ENCODE assay signal across 1 cellular context in the genomic region with DNA sequence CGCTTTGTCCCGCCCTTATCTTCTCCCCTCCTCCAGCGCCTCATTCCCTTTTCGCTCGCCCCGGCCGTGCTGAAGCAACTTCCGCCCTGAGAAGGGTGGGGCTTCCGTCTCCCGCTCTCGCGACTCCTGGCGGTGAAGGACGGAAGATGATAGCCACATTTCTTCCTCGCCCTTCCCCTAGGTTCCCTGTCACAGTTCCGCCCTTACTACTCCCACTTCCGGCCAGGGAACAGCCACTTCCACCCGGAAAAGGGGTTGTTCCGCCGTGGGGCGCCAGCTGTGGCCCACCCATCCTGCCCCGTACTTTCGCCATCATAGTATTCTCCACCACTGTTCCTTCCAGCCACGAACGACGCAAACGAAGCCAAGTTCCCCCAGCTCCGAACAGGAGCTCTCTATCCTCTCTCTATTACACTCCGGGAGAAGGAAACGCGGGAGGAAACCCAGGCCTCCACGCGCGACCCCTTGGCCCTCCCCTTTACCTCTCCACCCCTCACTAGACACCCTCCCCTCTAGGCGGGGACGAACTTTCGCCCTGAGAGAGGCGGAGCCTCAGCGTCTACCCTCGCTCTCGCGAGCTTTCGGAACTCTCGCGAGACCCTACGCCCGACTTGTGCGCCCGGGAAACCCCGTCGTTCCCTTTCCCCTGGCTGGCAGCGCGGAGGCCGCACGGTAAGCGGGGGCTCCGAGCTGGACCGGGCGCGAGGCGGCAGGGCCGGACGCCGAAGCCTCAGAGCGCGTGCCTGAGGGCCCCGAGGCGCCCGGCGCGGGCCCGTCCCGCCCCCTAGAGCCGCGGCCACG.
TF ChIP-seq lines count a peak whose summit lies in the region.

TSS of gene RPS19 (plus strand) at position 638 of the 801 bp plus-strand sequence. CDS start 520 bp downstream, outside the sequence.

TF ChIP-seq in WTC11, 78 proteins besides CTCF, POLR2A, EP300 and RAD21 (continued from another document):
- TF ChIP-seq ZNF512 (CRISPR knock-in tag; IDR thresholded peaks at IDR 0.05; ENCODE audit: borderline replicate concordance) (no peak), TEAD1 (CRISPR knock-in tag; IDR thresholded peaks at IDR 0.05) (peak; percentile 77), FOXP1 (CRISPR knock-in tag; IDR thresholded peaks at IDR 0.05; ENCODE audit: borderline replicate concordance) (peak; percentile 68; the same call in 1 of the 2 replicates), GRHL2 (CRISPR knock-in tag; IDR thresholded peaks at IDR 0.05; ENCODE audit: insufficient replicate concordance, severe bottlenecking) (no peak), IRF1 (CRISPR knock-in tag; IDR thresholded peaks at IDR 0.05) (peak; percentile 75; the same call in 1 of the 2 replicates), STAT6 (CRISPR knock-in tag; conservative IDR thresholded peaks at IDR 0.05; ENCODE audit: low read depth) (no peak), ERG (CRISPR knock-in tag; IDR thresholded peaks at IDR 0.05) (0 out of 2 replicates have a peak, but pooled peaks have one; percentile 48), NFE2L1 (CRISPR knock-in tag; IDR thresholded peaks at IDR 0.05) (0 out of 2 replicates have a peak, but pooled peaks have one; percentile 33), SMAD4 (CRISPR knock-in tag; IDR thresholded peaks at IDR 0.05) (no peak), ZNF281 (CRISPR knock-in tag; IDR thresholded peaks at IDR 0.05) (0 out of 2 replicates have a peak, but pooled peaks have one; percentile 28), ZBTB43 (CRISPR knock-in tag; IDR thresholded peaks at IDR 0.05) (0 out of 2 replicates have a peak, but pooled peaks have one; percentile 45), ZNF219 (CRISPR knock-in tag; IDR thresholded peaks at IDR 0.05; ENCODE audit: borderline replicate concordance) (peak; percentile 77; the same call in 1 of the 2 replicates), GABPB1 (CRISPR knock-in tag; IDR thresholded peaks at IDR 0.05) (peak; percentile 78; the same call in 1 of the 2 replicates), ESRRA (CRISPR knock-in tag; IDR thresholded peaks at IDR 0.05; ENCODE audit: borderline replicate concordance) (0 out of 2 replicates have a peak, but pooled peaks have one; percentile 24), SP1 (CRISPR knock-in tag; conservative IDR thresholded peaks at IDR 0.05) (peak; percentile 100)
- TF ChIP-seq, protein P1, sequence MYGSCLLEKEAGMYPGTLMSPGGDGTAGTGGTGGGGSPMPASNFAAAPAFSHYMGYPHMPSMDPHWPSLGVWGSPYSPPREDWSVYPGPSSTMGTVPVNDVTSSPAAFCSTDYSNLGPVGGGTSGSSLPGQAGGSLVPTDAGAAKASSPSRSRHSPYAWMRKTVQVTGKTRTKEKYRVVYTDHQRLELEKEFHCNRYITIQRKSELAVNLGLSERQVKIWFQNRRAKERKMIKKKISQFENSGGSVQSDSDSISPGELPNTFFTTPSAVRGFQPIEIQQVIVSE (CRISPR knock-in tag; IDR thresholded peaks at IDR 0.05; ENCODE audit: borderline replicate concordance), result no peak; the same call in 1 of the 2 replicates
